10 cellular contexts compared by ENCODE assay signal in the genomic region with DNA sequence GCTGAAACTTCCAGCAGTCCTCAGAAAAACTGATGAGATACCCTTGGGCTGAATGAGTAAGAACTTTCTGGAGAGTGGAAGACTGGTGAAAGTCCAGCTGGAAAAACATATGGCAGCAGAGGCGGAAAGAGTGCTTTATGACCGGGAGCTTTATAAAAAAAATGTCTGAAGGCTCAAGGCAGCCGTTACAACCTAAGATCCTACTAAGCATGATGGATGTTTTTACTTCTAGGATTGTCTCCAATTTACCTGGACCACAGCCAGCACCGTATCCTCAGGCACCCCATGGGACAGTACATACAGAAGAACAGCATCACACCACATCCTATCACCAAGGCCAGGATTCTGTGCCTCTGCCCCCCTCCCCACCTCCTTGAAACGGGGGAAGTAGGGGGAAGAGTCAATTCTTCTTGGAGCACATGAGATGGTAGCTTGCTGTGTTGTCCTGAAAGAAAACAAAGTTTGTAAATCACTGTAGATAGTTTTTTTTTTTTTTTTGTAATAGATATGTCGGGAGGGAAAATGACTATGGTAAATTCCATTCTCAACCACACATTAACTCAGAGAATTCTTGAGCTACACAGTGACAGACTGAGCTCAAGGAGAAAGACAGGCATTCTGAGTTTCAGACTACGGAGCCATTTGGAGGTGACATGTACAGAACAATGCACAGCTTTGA. TPM values are rescaled to one million over a fixed set of nuclear protein-coding genes. Genes with fewer than 3 reads are reported as not detected.
DNase-seq lines count a peak whose midpoint lies in the region; ATAC-seq and TF ChIP-seq lines count a peak whose summit lies in the region.
"Had no signal": no experiment of that assay in that cellular context is flagged by ENCODE, and none has a peak within 500 bp of the region (broad histone marks: within the 10 kb centered on the region; RNA-seq: fewer than 3 reads in every experiment).

No MANE protein-coding gene starts in this region.

- H3K9me3 Mint-ChIP-seq in chondrocyte (ENCODE audit: low read depth) (no peaks in the 10 kb centered on the region), progenitor cell of endocrine pancreas (ENCODE audit: low read depth) (no peaks in the 10 kb centered on the region)
- no peaks in the 10 kb centered on the region for H3K9me3 Mint-ChIP-seq in activated CD4-positive, alpha-beta memory T cell treated with anti-CD3 and anti-CD28 coated beads, Interleukin-2, amount 10 ng/mL, durations not matched to agents 7 days and 5 days
- no peaks in the 10 kb centered on the region for H3K9me3 Mint-ChIP-seq in naive thymus-derived CD4-positive, alpha-beta T cell

- intact Hi-C loops in naive thymus-derived CD4-positive, alpha-beta T cell (cut with micrococcal nuclease) = no loop called here

- H3K4me3 ChIP-seq in naive thymus-derived CD4-positive, alpha-beta T cell (ENCODE audit: low read length) = no peak overlapping the region

- peak; percentile 59 for DNase-seq in DMS 273 treated with DMSO at 0.1 percent for 48 hours (lab: John Stamatoyannopoulos, UW)
- peak; percentile 89 for DNase-seq in NCI-H2227 treated with DMSO at 0.1 percent for 48 hours (lab: John Stamatoyannopoulos, UW)
- DNase-seq in chondrocyte (ENCODE audit: low spot score) = no peak
- DNase-seq in progenitor cell of endocrine pancreas (ENCODE audit: low spot score, unreplicated experiment) = no peak
- no peak for DNase-seq in activated effector memory CD4-positive, alpha-beta T cell treated with Interleukin-2 at 50 U/mL for 16 hours
- DNase-seq in activated CD4-positive, alpha-beta memory T cell treated with anti-CD3 and anti-CD28 coated beads, Interleukin-2, amount 10 ng/mL, durations not matched to agents 7 days and 5 days = no peak
- DNase-seq in naive thymus-derived CD4-positive, alpha-beta T cell = no peak
- DNase-seq: hippocampal formation, MV-4-11 had no signal

- no peak overlapping the region for H3K27ac ChIP-seq in naive thymus-derived CD4-positive, alpha-beta T cell (ENCODE audit: low read depth, low read length)

- H3K4me1 ChIP-seq in naive thymus-derived CD4-positive, alpha-beta T cell (ENCODE audit: control insufficient read depth in 2 of 2, insufficient read depth in 2 of 2, low read length in 2 of 2) = no peaks in the 10 kb centered on the region

- H3K9me3 ChIP-seq in naive thymus-derived CD4-positive, alpha-beta T cell (ENCODE audit: control insufficient read depth in 2 of 3, low read length in 3 of 3) = no peaks in the 10 kb centered on the region

- H3K27ac Mint-ChIP-seq in chondrocyte (ENCODE audit: unreplicated experiment) (peak overlapping the region; percentile 94), progenitor cell of endocrine pancreas (peak overlapping the region; percentile 95)
- H3K27ac Mint-ChIP-seq in activated CD4-positive, alpha-beta memory T cell treated with anti-CD3 and anti-CD28 coated beads, Interleukin-2, amount 10 ng/mL, durations not matched to agents 7 days and 5 days = no peak overlapping the region
- H3K27ac Mint-ChIP-seq in naive thymus-derived CD4-positive, alpha-beta T cell = no peak overlapping the region

- H3K27me3 ChIP-seq in naive thymus-derived CD4-positive, alpha-beta T cell (ENCODE audit: control insufficient read depth in 2 of 2, insufficient read depth in 2 of 2, low read length in 2 of 2) = no peaks in the 10 kb centered on the region

- H3K36me3 Mint-ChIP-seq in chondrocyte (ENCODE audit: low read depth) (no peaks in the 10 kb centered on the region), progenitor cell of endocrine pancreas (ENCODE audit: insufficient read depth) (no peaks in the 10 kb centered on the region)
- H3K36me3 Mint-ChIP-seq in activated CD4-positive, alpha-beta memory T cell treated with anti-CD3 and anti-CD28 coated beads, Interleukin-2, amount 10 ng/mL, durations not matched to agents 7 days and 5 days (ENCODE audit: low read depth) = no peaks in the 10 kb centered on the region
- no peaks in the 10 kb centered on the region for H3K36me3 Mint-ChIP-seq in naive thymus-derived CD4-positive, alpha-beta T cell

- POLR2A ChIA-PET in activated CD4-positive, alpha-beta memory T cell treated with anti-CD3 and anti-CD28 coated beads, Interleukin-2, amount 10 ng/mL, durations not matched to agents 7 days and 5 days (lab: Charles Lee) = interaction anchor here (0.7 to 2.7 kb wide), 3 partner anchors 9 to 102 kb away, joined by 3 to 15 read pairs (median 4); no protein-coding TSS in a partner anchor
- POLR2A ChIA-PET in naive thymus-derived CD4-positive, alpha-beta T cell (lab: Charles Lee) = interaction anchor here (0.7 to 4.0 kb wide), 2 partner anchors 9 to 26 kb away, joined by 5 to 38 read pairs; no protein-coding TSS in a partner anchor

- CTCF ChIA-PET in activated CD4-positive, alpha-beta memory T cell treated with anti-CD3 and anti-CD28 coated beads, Interleukin-2, amount 10 ng/mL, durations not matched to agents 7 days and 5 days (lab: Charles Lee) = interaction anchor here (1.0 kb wide), 1 partner anchor 461 kb away, joined by 3 read pairs; no protein-coding TSS in a partner anchor
- CTCF ChIA-PET in naive thymus-derived CD4-positive, alpha-beta T cell (lab: Charles Lee) = interaction anchor here (0.7 kb wide), 1 partner anchor 45 kb away, joined by 3 read pairs; no protein-coding TSS in a partner anchor

- no peaks in the 10 kb centered on the region for H3K36me3 ChIP-seq in naive thymus-derived CD4-positive, alpha-beta T cell (ENCODE audit: control insufficient read depth in 2 of 3, insufficient read depth in 3 of 3, low read length in 3 of 3)

- H3K4me3 Mint-ChIP-seq in chondrocyte (ENCODE audit: unreplicated experiment) = peak overlapping the region; percentile 42
- no peak overlapping the region for H3K4me3 Mint-ChIP-seq in progenitor cell of endocrine pancreas (ENCODE audit: low read depth)
- no peak overlapping the region for H3K4me3 Mint-ChIP-seq in activated CD4-positive, alpha-beta memory T cell treated with anti-CD3 and anti-CD28 coated beads, Interleukin-2, amount 10 ng/mL, durations not matched to agents 7 days and 5 days
- H3K4me3 Mint-ChIP-seq in naive thymus-derived CD4-positive, alpha-beta T cell = no peak overlapping the region

- TF ChIP-seq CTCF in chondrocyte (IDR thresholded peaks at IDR 0.05) (no peak), progenitor cell of endocrine pancreas (IDR thresholded peaks at IDR 0.05; ENCODE audit: unreplicated experiment) (no peak)

- peaks cover 65% of the 10 kb centered on the region for H3K4me1 Mint-ChIP-seq in chondrocyte (ENCODE audit: low read depth)
- peaks cover 72% of the 10 kb centered on the region for H3K4me1 Mint-ChIP-seq in progenitor cell of endocrine pancreas (ENCODE audit: low read depth)
- peaks cover 7% of the 10 kb centered on the region for H3K4me1 Mint-ChIP-seq in activated CD4-positive, alpha-beta memory T cell treated with anti-CD3 and anti-CD28 coated beads, Interleukin-2, amount 10 ng/mL, durations not matched to agents 7 days and 5 days
- H3K4me1 Mint-ChIP-seq in naive thymus-derived CD4-positive, alpha-beta T cell = peaks cover 4 to 14% (median 6%) of the 10 kb centered on the region in 7 donors

- no peak for ATAC-seq in GM21390 (IDR thresholded peaks at IDR 0.05; ENCODE audit: unreplicated experiment)
- ATAC-seq in naive thymus-derived CD4-positive, alpha-beta T cell = no peak

- H3K27me3 Mint-ChIP-seq in chondrocyte (ENCODE audit: low read depth) = no peaks in the 10 kb centered on the region
- H3K27me3 Mint-ChIP-seq in progenitor cell of endocrine pancreas = no peaks in the 10 kb centered on the region
- no peaks in the 10 kb centered on the region for H3K27me3 Mint-ChIP-seq in activated CD4-positive, alpha-beta memory T cell treated with anti-CD3 and anti-CD28 coated beads, Interleukin-2, amount 10 ng/mL, durations not matched to agents 7 days and 5 days
- no peaks in the 10 kb centered on the region for H3K27me3 Mint-ChIP-seq in naive thymus-derived CD4-positive, alpha-beta T cell

RNA-seq across cellular contexts. Expression of gene IRF2BP2, which starts 11.8 kb away (rescaled TPM):
- total RNA-seq in chondrocyte = 67.9 to 74.4 TPM (median 70.5 TPM) in 3 replicates
- 193 and 214 TPM in 2 replicates for total RNA-seq in progenitor cell of endocrine pancreas
- 100 to 1,000 TPM; 117 to 125 TPM for total RNA-seq in activated CD4-positive, alpha-beta memory T cell treated with anti-CD3 and anti-CD28 coated beads, Interleukin-2, amount 10 ng/mL, durations not matched to agents 7 days and 5 days
- total RNA-seq in naive thymus-derived CD4-positive, alpha-beta T cell = 100 to 1,000 TPM; 150 to 413 (median 173) TPM
- polyA plus RNA-seq in naive thymus-derived CD4-positive, alpha-beta T cell = 10 to 100 TPM; 28.7 to 35.6 TPM

Comparison
In these comparisons a context has a peak if more than half of its experiments do, and no peak if none do; other contexts are left out.
1. DNase-seq: peak in DMS 273 treated with DMSO at 0.1 percent for 48 hours (single experiment) and NCI-H2227 treated with DMSO at 0.1 percent for 48 hours (single experiment); none in chondrocyte (single experiment), progenitor cell of endocrine pancreas (single experiment), activated effector memory CD4-positive, alpha-beta T cell treated with Interleukin-2 at 50 U/mL for 16 hours (single experiment), activated CD4-positive, alpha-beta memory T cell treated with anti-CD3 and anti-CD28 coated beads, Interleukin-2, amount 10 ng/mL, durations not matched to agents 7 days and 5 days (single experiment) and naive thymus-derived CD4-positive, alpha-beta T cell (0 of 9).
2. H3K27ac Mint-ChIP-seq: peak in chondrocyte (single experiment) and progenitor cell of endocrine pancreas (single experiment); none in activated CD4-positive, alpha-beta memory T cell treated with anti-CD3 and anti-CD28 coated beads, Interleukin-2, amount 10 ng/mL, durations not matched to agents 7 days and 5 days (single experiment) and naive thymus-derived CD4-positive, alpha-beta T cell (0 of 9).